ENCODE assay signal across 25 cellular contexts in genomic region chr12:79707830-79708229, GRCh38.
"Had no signal": no experiment of that assay in that cellular context is flagged by ENCODE, and none has a peak within 500 bp of the region (broad histone marks: within the 10 kb centered on the region; RNA-seq: fewer than 3 reads in every experiment).

No MANE protein-coding gene starts in this region.

- H3K36me3 ChIP-seq: gastrocnemius medialis, left lung, neural progenitor cell, prostate gland, right atrium auricular region, sigmoid colon, stomach, thyroid gland, vagina had no signal

- H3K27me3 ChIP-seq: gastrocnemius medialis, hepatocyte, neural progenitor cell, right atrium auricular region, thyroid gland, vagina had no signal

- H3K4me1 ChIP-seq: gastrocnemius medialis, left lung, neural progenitor cell, parathyroid adenoma, prostate gland, right atrium auricular region, sigmoid colon, thyroid gland, vagina had no signal

- H3K36me3 Mint-ChIP-seq: mesothelial cell of epicardium; naive thymus-derived CD4-positive, alpha-beta T cell; neural progenitor cell; stimulated activated effector memory CD8-positive, alpha-beta T cell treated with anti-CD3 and anti-CD28 coated beads, Interleukin-12 subunit alpha, Interleukin-12 subunit beta, amount 100 ng/mL, for 72 hours had no signal

- H3K9me3 ChIP-seq: gastrocnemius medialis, prostate gland, right atrium auricular region, sigmoid colon, stomach, thyroid gland, vagina had no signal

- ATAC-seq: esophagus mucosa; gastrocnemius medialis; left lung; naive thymus-derived CD4-positive, alpha-beta T cell; stimulated activated effector memory CD8-positive, alpha-beta T cell treated with anti-CD3 and anti-CD28 coated beads, Interleukin-12 subunit alpha, Interleukin-12 subunit beta, amount 100 ng/mL, for 72 hours had no signal

- H3K4me1 Mint-ChIP-seq: endodermal cell; mesothelial cell of epicardium; naive thymus-derived CD4-positive, alpha-beta T cell; nephron; neural progenitor cell; stimulated activated effector memory CD8-positive, alpha-beta T cell treated with anti-CD3 and anti-CD28 coated beads, Interleukin-12 subunit alpha, Interleukin-12 subunit beta, amount 100 ng/mL, for 72 hours had no signal

- H3K27ac ChIP-seq: gastrocnemius medialis, hepatocyte, left lung, neural progenitor cell, parathyroid adenoma, prostate gland, right atrium auricular region, sigmoid colon, stomach, thyroid gland, vagina had no signal

- H3K9me3 Mint-ChIP-seq: dendritic cell treated with granulocyte-macrophage colony-stimulating factor and Interleukin-4, amounts not matched to agents 40 ng/mL and 50 ng/mL, for 4 days; endodermal cell; stimulated activated effector memory CD8-positive, alpha-beta T cell treated with anti-CD3 and anti-CD28 coated beads, Interleukin-12 subunit alpha, Interleukin-12 subunit beta, amount 100 ng/mL, for 72 hours had no signal

- FAIRE-seq: kidney had no signal

- H3K4me3 Mint-ChIP-seq: dendritic cell treated with granulocyte-macrophage colony-stimulating factor and Interleukin-4, amounts not matched to agents 40 ng/mL and 50 ng/mL, for 4 days; endodermal cell; mesothelial cell of epicardium; naive thymus-derived CD4-positive, alpha-beta T cell; nephron; neural progenitor cell; stimulated activated effector memory CD8-positive, alpha-beta T cell treated with anti-CD3 and anti-CD28 coated beads, Interleukin-12 subunit alpha, Interleukin-12 subunit beta, amount 100 ng/mL, for 72 hours had no signal

- H3K27ac Mint-ChIP-seq: dendritic cell treated with granulocyte-macrophage colony-stimulating factor and Interleukin-4, amounts not matched to agents 40 ng/mL and 50 ng/mL, for 4 days; endodermal cell; mesothelial cell of epicardium; naive thymus-derived CD4-positive, alpha-beta T cell; nephron; neural progenitor cell; stimulated activated effector memory CD8-positive, alpha-beta T cell treated with anti-CD3 and anti-CD28 coated beads, Interleukin-12 subunit alpha, Interleukin-12 subunit beta, amount 100 ng/mL, for 72 hours had no signal

- DNase-seq: effector CD8-positive, alpha-beta T cell; endodermal cell; foreskin fibroblast; gastrocnemius medialis; head of caudate nucleus; kidney; left lung; naive thymus-derived CD4-positive, alpha-beta T cell; sigmoid colon; stimulated activated CD4-positive, alpha-beta T cell treated with anti-CD3 and anti-CD28 coated beads, Interleukin-2, amount 100 ng/mL, for 24 hours; stimulated activated CD4-positive, alpha-beta T cell treated with anti-CD3 and anti-CD28 coated beads, Interleukin-4, amount 100 ng/mL, for 24 hours; stimulated activated naive CD4-positive, alpha-beta T cell treated with Interleukin-2 at 50 U/mL for 16 hours; stomach; thyroid gland had no signal

- H3K4me3 ChIP-seq: gastrocnemius medialis, hepatocyte, left lung, neural progenitor cell, prostate gland, right atrium auricular region, sigmoid colon, stomach, thyroid gland, vagina had no signal
